ENCODE assay signal across 2 cellular contexts in genomic region chr1:125065821-125066180, GRCh38.
TF ChIP-seq lines count a peak whose summit lies in the region.

No MANE protein-coding gene starts in this region.

TF ChIP-seq in SK-N-SH, 30 proteins besides CTCF, POLR2A, EP300 and RAD21 (continued from another document):
- TF ChIP-seq RCOR1 (IDR thresholded peaks at IDR 0.05; ENCODE audit: low read length): no peak
- no peak for TF ChIP-seq PBX3 (IDR thresholded peaks at IDR 0.05)
- TF ChIP-seq FOXM1 (IDR thresholded peaks at IDR 0.05; ENCODE audit: low read depth): no peak
- no peak for TF ChIP-seq NFIC (IDR thresholded peaks at IDR 0.05; ENCODE audit: borderline replicate concordance)
- no peak for TF ChIP-seq TCF12 (IDR thresholded peaks at IDR 0.05)
- no peak for TF ChIP-seq REST (IDR thresholded peaks at IDR 0.05; ENCODE audit: low read depth, low read length)
- no peak for TF ChIP-seq JUND (IDR thresholded peaks at IDR 0.05)
- no peak for TF ChIP-seq MEF2A (IDR thresholded peaks at IDR 0.05; ENCODE audit: borderline replicate concordance, low read depth)
- no peak for TF ChIP-seq TAF1 (IDR thresholded peaks at IDR 0.05; ENCODE audit: borderline replicate concordance, low read depth, low read length)
- TF ChIP-seq RFX5 (IDR thresholded peaks at IDR 0.05; ENCODE audit: low read length): no peak
- TF ChIP-seq, protein P1, sequence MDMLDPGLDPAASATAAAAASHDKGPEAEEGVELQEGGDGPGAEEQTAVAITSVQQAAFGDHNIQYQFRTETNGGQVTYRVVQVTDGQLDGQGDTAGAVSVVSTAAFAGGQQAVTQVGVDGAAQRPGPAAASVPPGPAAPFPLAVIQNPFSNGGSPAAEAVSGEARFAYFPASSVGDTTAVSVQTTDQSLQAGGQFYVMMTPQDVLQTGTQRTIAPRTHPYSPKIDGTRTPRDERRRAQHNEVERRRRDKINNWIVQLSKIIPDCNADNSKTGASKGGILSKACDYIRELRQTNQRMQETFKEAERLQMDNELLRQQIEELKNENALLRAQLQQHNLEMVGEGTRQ (IDR thresholded peaks at IDR 0.05; ENCODE audit: borderline replicate concordance, low read depth, low read length): no peak

TF ChIP-seq in GM23338, 12 proteins besides CTCF, POLR2A, EP300 and RAD21 (continued from another document):
- TF ChIP-seq POLR2AphosphoS5 (IDR thresholded peaks at IDR 0.05; ENCODE audit: low read depth) (no peak), EZH2 (IDR thresholded peaks at IDR 0.05; ENCODE audit: low read depth, unreplicated experiment) (no peak), JUNB (IDR thresholded peaks at IDR 0.05; ENCODE audit: unreplicated experiment) (no peak), ZNF462 (CRISPR knock-in tag; IDR thresholded peaks at IDR 0.05) (no peak), NANOG (IDR thresholded peaks at IDR 0.05; ENCODE audit: borderline replicate concordance) (no peak), CREB1 (CRISPR knock-in tag; IDR thresholded peaks at IDR 0.05; ENCODE audit: low read depth) (no peak)
